ENCODE assay signal across 9 cellular contexts in the genomic region with DNA sequence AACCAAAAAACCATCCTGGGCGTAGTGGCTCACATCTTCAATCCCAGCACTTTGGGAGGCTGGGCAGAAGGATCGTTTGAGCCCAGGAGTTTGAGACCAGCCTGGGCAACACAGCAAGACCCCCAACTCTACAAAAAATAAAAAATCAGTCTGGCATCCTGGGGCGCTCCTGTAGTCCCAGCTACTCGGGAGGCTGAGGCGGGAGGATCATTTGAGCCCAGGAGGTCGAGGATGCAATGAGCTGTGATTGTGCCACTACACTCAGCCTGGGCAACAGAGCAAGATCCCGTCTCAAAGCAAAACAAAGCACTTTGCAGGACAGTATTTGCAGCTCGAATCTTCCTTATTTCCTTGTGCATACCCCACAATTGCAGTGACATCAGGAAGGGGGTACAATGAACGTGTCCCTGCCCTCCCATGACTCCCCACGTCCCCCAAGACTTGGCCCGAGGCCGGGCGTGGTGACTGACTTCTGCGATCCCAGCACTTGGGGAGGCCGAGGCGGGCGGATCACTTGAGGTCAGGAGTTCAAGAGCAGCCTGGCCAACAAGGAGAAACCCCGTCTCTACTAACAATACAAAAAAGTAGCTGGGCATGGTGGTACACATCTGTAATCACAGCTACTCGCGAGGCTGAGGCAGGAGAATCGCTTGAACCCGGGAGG. TPM values are rescaled to one million over a fixed set of nuclear protein-coding genes. Genes with fewer than 3 reads are reported as not detected.
DNase-seq lines count a peak whose midpoint lies in the region; ATAC-seq, FAIRE-seq and TF ChIP-seq lines count a peak whose summit lies in the region.
"Had no signal": no experiment of that assay in that cellular context is flagged by ENCODE, and none has a peak within 500 bp of the region (broad histone marks: within the 10 kb centered on the region; RNA-seq: fewer than 3 reads in every experiment).

No MANE protein-coding gene starts in this region.

- no peaks in the 10 kb centered on the region for H3K27me3 ChIP-seq in H7 (ENCODE audit: control insufficient read depth, insufficient read depth, low read length)
- H3K27me3 ChIP-seq in hepatocyte, result no peaks in the 10 kb centered on the region

- H4K20me1 ChIP-seq in hepatocyte (ENCODE audit: insufficient read depth, poor library complexity, severe bottlenecking), result peaks cover 3% of the 10 kb centered on the region

- DNase-seq in H7 (no peak), activated B cell treated with CpG ODN at 0.5 μM for 24 hours (no peak), hepatocyte (ENCODE audit: low spot score) (no peak), HTR-8/SVneo (ENCODE audit: insufficient read length, low spot score) (no peak), foreskin melanocyte (no peak)

- peak overlapping the region; percentile 95 for H2AFZ ChIP-seq in hepatocyte

- H3K36me3 Mint-ChIP-seq in activated B cell treated with CpG ODN at 0.5 μM for 24 hours (ENCODE audit: low read depth), result peaks cover 29% of the 10 kb centered on the region

- H3K27ac ChIP-seq in hepatocyte (no peak overlapping the region), skin epidermis (peak overlapping the region in 20 of 21 experiments; percentile 6 to 98 (median 88))

- no peak for TF ChIP-seq CTCF in activated B cell treated with CpG ODN at 0.5 μM for 24 hours (IDR thresholded peaks at IDR 0.05)
- TF ChIP-seq CTCF in hepatocyte (IDR thresholded peaks at IDR 0.05; ENCODE audit: poor library complexity), result no peak

- H3K36me3 ChIP-seq in H7 (replicated peaks; ENCODE audit: control insufficient read depth, insufficient read depth, low read length) (peaks cover 1% of the 10 kb centered on the region), hepatocyte (replicated peaks; ENCODE audit: insufficient read depth, low read depth) (no peaks in the 10 kb centered on the region)

- FAIRE-seq in HTR-8/SVneo (lab: Jason Lieb, UNC), result no peak

- no peak for ATAC-seq in activated B cell treated with CpG ODN at 0.5 μM for 24 hours (ENCODE audit: low read depth)
- ATAC-seq in GM19351 (IDR thresholded peaks at IDR 0.05; ENCODE audit: unreplicated experiment), result no peak
- ATAC-seq in HG03095 (IDR thresholded peaks at IDR 0.05; ENCODE audit: unreplicated experiment), result no peak

- intact Hi-C loops in activated B cell treated with CpG ODN at 0.5 μM for 24 hours (cut with micrococcal nuclease), result loop anchor here (5.0 kb wide), 3 partner anchors 301 to 521 kb away; partner anchors contain the start of gene ASF1B

- CTCF ChIA-PET in activated B cell treated with CpG ODN at 0.5 μM for 24 hours (lab: Charles Lee), result interaction anchor here (0.6 to 13.2 kb wide), 3 partner anchors 14 to 117 kb away, joined by 4 to 510 read pairs (median 5); partner anchors contain the start of gene ZNF333

- H3K4me2 ChIP-seq in hepatocyte, result peak overlapping the region; percentile 95

- peaks cover 6% of the 10 kb centered on the region for H3K4me1 ChIP-seq in hepatocyte (ENCODE audit: insufficient read depth)

- H3K9me2 ChIP-seq in hepatocyte (replicated peaks; ENCODE audit: insufficient read depth), result no peaks in the 10 kb centered on the region

- H3K9me3 Mint-ChIP-seq in activated B cell treated with CpG ODN at 0.5 μM for 24 hours, result no peaks in the 10 kb centered on the region

- no peaks in the 10 kb centered on the region for H3K27me3 Mint-ChIP-seq in activated B cell treated with CpG ODN at 0.5 μM for 24 hours

- peaks cover 32% of the 10 kb centered on the region for H3K79me2 ChIP-seq in hepatocyte

- POLR2A ChIA-PET in activated B cell treated with CpG ODN at 0.5 μM for 24 hours (lab: Charles Lee), result interaction anchor here (0.6 to 4.8 kb wide), 3 partner anchors 53 to 1391 kb away, joined by 6 to 208 read pairs (median 25); partner anchors contain the start of genes DNAJB1 and ZNF333

- no peaks in the 10 kb centered on the region for H3K9me3 ChIP-seq in hepatocyte (ENCODE audit: low read depth)

- peaks cover 49% of the 10 kb centered on the region for H3K4me1 Mint-ChIP-seq in activated B cell treated with CpG ODN at 0.5 μM for 24 hours

- peak overlapping the region; percentile 96 for H3K4me3 Mint-ChIP-seq in activated B cell treated with CpG ODN at 0.5 μM for 24 hours

- peak overlapping the region; percentile 73 for H3K4me3 ChIP-seq in H7 (ENCODE audit: insufficient read depth, low read depth, low read length)
- peak overlapping the region; percentile 97 for H3K4me3 ChIP-seq in hepatocyte
- peak overlapping the region; percentile 62 to 93 (median 77) for H3K4me3 ChIP-seq in skin epidermis

- H3K27ac Mint-ChIP-seq in activated B cell treated with CpG ODN at 0.5 μM for 24 hours, result peak overlapping the region; percentile 92

- 60% methylated on average over 22 of the region's 22 CpGs for WGBS in hepatocyte (ENCODE audit: low lambda C conversion rate, missing lambda C conversion rate)

RNA-seq across cellular contexts. Expression of gene NDUFB7, which starts 0.9 kb away (rescaled TPM):
- 332 and 343 TPM in 2 replicates for total RNA-seq in H7 (2014; rRNA removed; shearing (Covaris generic))
- total RNA-seq in activated B cell treated with CpG ODN at 0.5 μM for 24 hours (108 and 129 TPM in 2 replicates), hepatocyte (201 and 226 TPM in 2 replicates)
- polyA plus RNA-seq in hepatocyte, result 354 and 442 TPM in 2 replicates

RNA-seq across cellular contexts. Expression of gene CLEC17A, which starts 11.9 kb away (rescaled TPM):
- total RNA-seq in H7 (2014; rRNA removed; shearing (Covaris generic)), result not detected in 2 replicates
- total RNA-seq in activated B cell treated with CpG ODN at 0.5 μM for 24 hours (111 and 123 TPM in 2 replicates), hepatocyte (not detected in 2 replicates)
- polyA plus RNA-seq in hepatocyte, result not detected in 2 replicates
- total RNA-seq: myocyte had no signal

RNA-seq across cellular contexts. Expression of gene TECR, which starts 41.6 kb away (rescaled TPM):
- total RNA-seq in H7 (2014; rRNA removed; shearing (Covaris generic)), result 88.2 and 99.4 TPM in 2 replicates
- 55.3 and 58.6 TPM in 2 replicates for total RNA-seq in activated B cell treated with CpG ODN at 0.5 μM for 24 hours
- total RNA-seq in hepatocyte, result 65.3 and 102 TPM in 2 replicates
- polyA plus RNA-seq in hepatocyte, result 366 and 370 TPM in 2 replicates

RNA-seq across cellular contexts. Expression of gene DNAJB1, which starts 52.8 kb away (rescaled TPM):
- total RNA-seq in H7 (2014; rRNA removed; shearing (Covaris generic)), result 44.6 and 46.9 TPM in 2 replicates
- total RNA-seq in activated B cell treated with CpG ODN at 0.5 μM for 24 hours, result 56.1 and 58.7 TPM in 2 replicates
- 104 and 112 TPM in 2 replicates for total RNA-seq in hepatocyte
- 179 and 185 TPM in 2 replicates for polyA plus RNA-seq in hepatocyte

Comparison
In these comparisons a context has a peak if more than half of its experiments do, and no peak if none do; other contexts are left out.
1. RNA of gene CLEC17A, which starts 11.9 kb away (total RNA-seq): 111 to 123 TPM in activated B cell treated with CpG ODN at 0.5 μM for 24 hours; not detected in H7 and not detected in hepatocyte; every median in the first group is over 100 times any median in the second.
2. Peak in every context shown above with its lines, with median percentiles within 50 percentile points of each other: H3K4me3 ChIP-seq.